Comparison of ENCODE assay signal across 8 cellular contexts in genomic region chr1:21334214-21335087, GRCh38. TPM values are rescaled to one million over a fixed set of nuclear protein-coding genes. Genes with fewer than 3 reads are reported as not detected.
DNase-seq lines count a peak whose midpoint lies in the region; ATAC-seq and TF ChIP-seq lines count a peak whose summit lies in the region.

No MANE protein-coding gene starts in this region.

- no CpG with 5 or more reads among the region's 20 CpGs for WGBS in neuronal stem cell (ENCODE audit: extremely low coverage in 2 of 2, insufficient read length in 2 of 2, insufficient replicate concordance in 1 of 2), 2 donors

- peak overlapping the region; percentile 34 for H4K91ac ChIP-seq in neuronal stem cell (ENCODE audit: low read depth, low read length, poor library complexity)

- H4K8ac ChIP-seq in neuronal stem cell (ENCODE audit: low read depth, low read length) = peak overlapping the region; percentile 94

- H2AFZ ChIP-seq in OCI-LY3 (ENCODE audit: low read depth, low read length) (no peak overlapping the region), neuronal stem cell (ENCODE audit: low read length) (peak overlapping the region; percentile 24)

- H3K4ac ChIP-seq in neuronal stem cell (ENCODE audit: low read length) = no peak overlapping the region

- DNase-seq in activated T-cell treated with anti-CD3 and anti-CD28 coated beads, Interleukin-2, amount 50 U/mL, for 4 hours = peak; percentile 53
- DNase-seq in fibroblast of gingiva (ENCODE audit: low read depth) (peak; percentile 85), neuronal stem cell (ENCODE audit: low spot score) (no peak), substantia nigra (lab: John Stamatoyannopoulos, UW) (peak in 26 of 49 donors; percentile 15 to 73 (median 48))

- H3K79me1 ChIP-seq in neuronal stem cell (ENCODE audit: low read depth, low read length) = peaks cover 4% of the 10 kb centered on the region

- H2BK15ac ChIP-seq in neuronal stem cell (ENCODE audit: low read length) = peak overlapping the region; percentile 29

- H3K23ac ChIP-seq in neuronal stem cell (ENCODE audit: low read depth, low read length, poor library complexity) = no peak overlapping the region

- H3K79me2 ChIP-seq in OCI-LY3 (ENCODE audit: low read length) = peaks cover 92% of the 10 kb centered on the region

- ATAC-seq in GM18505 (IDR thresholded peaks at IDR 0.05; ENCODE audit: unreplicated experiment) = peak; percentile 72
- peak; percentile 59 for ATAC-seq in HG03045 (IDR thresholded peaks at IDR 0.05; ENCODE audit: unreplicated experiment)
- ATAC-seq in activated T-cell treated with anti-CD3 and anti-CD28 coated beads, Interleukin-2, amount 50 U/mL, for 4 hours = peak; percentile 81 to 88

- H3K4me3 ChIP-seq in OCI-LY3 (ENCODE audit: low read length) (peak overlapping the region; percentile 79), neuronal stem cell (ENCODE audit: low read length in 2 of 2) (no peak overlapping the region)

- H3K14ac ChIP-seq in neuronal stem cell (ENCODE audit: low read length) = no peak overlapping the region

- H2BK120ac ChIP-seq in neuronal stem cell (ENCODE audit: low read depth, low read length) = no peak overlapping the region

- no peaks in the 10 kb centered on the region for H3K9me3 Mint-ChIP-seq in activated T-cell treated with anti-CD3 and anti-CD28 coated beads, Interleukin-2, amount 50 U/mL, for 4 hours

- H3K4me1 Mint-ChIP-seq in activated T-cell treated with anti-CD3 and anti-CD28 coated beads, Interleukin-2, amount 50 U/mL, for 4 hours (ENCODE audit: low read depth) = peaks cover 83% of the 10 kb centered on the region

- peak overlapping the region; percentile 70 for H2BK12ac ChIP-seq in neuronal stem cell (ENCODE audit: low read length)

- H3K4me1 ChIP-seq in OCI-LY3 (ENCODE audit: low read length) (peaks cover 27% of the 10 kb centered on the region), neuronal stem cell (ENCODE audit: control insufficient read depth in 2 of 2, insufficient read depth in 1 of 2, low read depth in 1 of 2, low read length in 2 of 2) (peaks cover 19 to 24% of the 10 kb centered on the region in 2 donors)

- peaks cover 3% of the 10 kb centered on the region for H3K36me3 ChIP-seq in OCI-LY3 (replicated peaks; ENCODE audit: low read depth, low read length)
- H3K36me3 ChIP-seq in neuronal stem cell (replicated peaks in 1 of 2; ENCODE audit: control insufficient read depth in 2 of 2, insufficient read depth in 2 of 2, low read length in 2 of 2) = peaks cover 0 to 6% of the 10 kb centered on the region in 2 donors

- H3K9me3 ChIP-seq in OCI-LY3 (ENCODE audit: insufficient read depth, low read length) (no peaks in the 10 kb centered on the region), neuronal stem cell (replicated peaks in 1 of 2; ENCODE audit: control insufficient read depth in 2 of 2, insufficient read depth in 1 of 2, low read depth in 1 of 2, low read length in 2 of 2) (no peaks in the 10 kb centered on the region)

- H3K4me3 Mint-ChIP-seq in activated T-cell treated with anti-CD3 and anti-CD28 coated beads, Interleukin-2, amount 50 U/mL, for 4 hours = peak overlapping the region; percentile 84

- TF ChIP-seq CTCF in 22Rv1 (IDR thresholded peaks at IDR 0.05) (peak; percentile 85), OCI-LY3 (IDR thresholded peaks at IDR 0.05; ENCODE audit: low read depth, low read length) (peak; percentile 55)

- peak overlapping the region; percentile 81 for H3K18ac ChIP-seq in neuronal stem cell (ENCODE audit: low read length)

- H3K27me3 ChIP-seq in OCI-LY3 (ENCODE audit: low read depth, low read length) (no peaks in the 10 kb centered on the region), neuronal stem cell (ENCODE audit: control insufficient read depth in 3 of 3, insufficient read depth in 3 of 3, low read depth in 1 of 3, low read length in 3 of 3) (no peaks in the 10 kb centered on the region)

- peaks cover 3% of the 10 kb centered on the region for H3K36me3 Mint-ChIP-seq in activated T-cell treated with anti-CD3 and anti-CD28 coated beads, Interleukin-2, amount 50 U/mL, for 4 hours (ENCODE audit: insufficient read depth)

- H2AK5ac ChIP-seq in neuronal stem cell (ENCODE audit: low read depth, low read length) = peak overlapping the region; percentile 42

- H3K27ac ChIP-seq in 22Rv1 = peak overlapping the region; percentile 94
- H3K27ac ChIP-seq in OCI-LY3 (ENCODE audit: low read length) = peak overlapping the region; percentile 68
- H3K27ac ChIP-seq in neuronal stem cell (replicated peaks; ENCODE audit: low read length) = no peak overlapping the region
- peak overlapping the region; percentile 33 for H3K27ac ChIP-seq in substantia nigra (ENCODE audit: low read depth, low read length, poor library complexity, severe bottlenecking)

- peak overlapping the region; percentile 98 for H3K4me2 ChIP-seq in OCI-LY3 (ENCODE audit: low read length)
- peak overlapping the region; percentile 31 for H3K4me2 ChIP-seq in neuronal stem cell (ENCODE audit: insufficient read depth, low read length, poor library complexity, severe bottlenecking)

- H4K20me1 ChIP-seq in OCI-LY3 (ENCODE audit: insufficient read depth, low read length) = peaks cover 41% of the 10 kb centered on the region

- no peak overlapping the region for H2BK5ac ChIP-seq in neuronal stem cell (ENCODE audit: low read length)

- TF ChIP-seq POLR2A in GM18505 (IDR thresholded peaks at IDR 0.05; ENCODE audit: borderline replicate concordance, extremely low read depth, insufficient read depth, insufficient read length) = no peak

- no peaks in the 10 kb centered on the region for H3K27me3 Mint-ChIP-seq in activated T-cell treated with anti-CD3 and anti-CD28 coated beads, Interleukin-2, amount 50 U/mL, for 4 hours (ENCODE audit: low read depth)

- H3K9ac ChIP-seq in OCI-LY3 (ENCODE audit: low read length) (peak overlapping the region; percentile 76), neuronal stem cell (ENCODE audit: low read depth, low read length, poor library complexity) (peak overlapping the region; percentile 18)

RNA-seq across cellular contexts. Expression of gene ECE1, which starts 44.2 kb away (rescaled TPM):
- 100 to 1,000 TPM; 121 to 168 (median 149) TPM for total RNA-seq in activated T-cell treated with anti-CD3 and anti-CD28 coated beads, Interleukin-2, amount 50 U/mL, for 4 hours
- polyA plus RNA-seq in neuronal stem cell (2013, experiment 1 of 2) = 10.7 TPM
- 10.7 TPM for polyA plus RNA-seq in neuronal stem cell (2013, experiment 2 of 2)
